ENCODE assay signal across 18 cellular contexts in genomic region chr10:90218846-90219245, GRCh38.
DNase-seq lines count a peak whose midpoint lies in the region; ATAC-seq, FAIRE-seq and TF ChIP-seq lines count a peak whose summit lies in the region.
"Had no signal": no experiment of that assay in that cellular context is flagged by ENCODE, and none has a peak within 500 bp of the region (broad histone marks: within the 10 kb centered on the region; RNA-seq: fewer than 3 reads in every experiment).

No MANE protein-coding gene starts in this region.

- H3K27ac ChIP-seq in keratinocyte (ENCODE audit: control insufficient read depth, insufficient read depth, low read length), result no peak overlapping the region
- H3K27ac ChIP-seq in smooth muscle cell (ENCODE audit: low read depth), result peak overlapping the region; percentile 36

- H3K4me1 Mint-ChIP-seq in Caco-2 (ENCODE audit: low read depth, unreplicated experiment), result peaks cover 10% of the 10 kb centered on the region
- H3K4me1 Mint-ChIP-seq: CD4-positive, alpha-beta memory T cell had no signal

- dilution Hi-C loops in keratinocyte (cut with MboI; ENCODE audit: extremely low pct_ligation_motif_present, low sequenced_read_pairs), result no loop called here

- H3K9me3 ChIP-seq in keratinocyte (ENCODE audit: control insufficient read depth, low read depth, low read length) (peaks cover 2% of the 10 kb centered on the region), smooth muscle cell (replicated peaks; ENCODE audit: low read depth) (no peaks in the 10 kb centered on the region), Caco-2 (no peaks in the 10 kb centered on the region)
- H3K9me3 ChIP-seq: HAP-1 had no signal

- intact Hi-C loops in Caco-2 (cut with micrococcal nuclease; ENCODE audit: unreplicated experiment), result no loop called here

- H3K27me3 ChIP-seq in keratinocyte (ENCODE audit: control insufficient read depth, extremely low read depth, insufficient read depth, low read length) (no peaks in the 10 kb centered on the region), smooth muscle cell (ENCODE audit: low read depth) (no peaks in the 10 kb centered on the region), Caco-2 (replicated peaks; ENCODE audit: control insufficient read depth, insufficient read depth, low read length) (no peaks in the 10 kb centered on the region)

- H3K36me3 Mint-ChIP-seq in Caco-2 (ENCODE audit: insufficient read depth, unreplicated experiment), result no peaks in the 10 kb centered on the region
- H3K36me3 Mint-ChIP-seq: CD4-positive, alpha-beta memory T cell had no signal

- H3K4me1 ChIP-seq in keratinocyte (ENCODE audit: control insufficient read depth, extremely low read depth, insufficient read depth, low read length) (peaks cover 31% of the 10 kb centered on the region), smooth muscle cell (ENCODE audit: low read depth) (peaks cover 6% of the 10 kb centered on the region), Caco-2 (no peaks in the 10 kb centered on the region)
- H3K4me1 ChIP-seq: HAP-1 had no signal

- H3K9ac ChIP-seq in keratinocyte (ENCODE audit: control insufficient read depth, extremely low read depth, insufficient read depth, low read length), result no peak overlapping the region
- H3K9ac ChIP-seq in smooth muscle cell (ENCODE audit: low read depth), result no peak overlapping the region

- H3K27ac Mint-ChIP-seq in Caco-2 (ENCODE audit: unreplicated experiment), result no peak overlapping the region
- H3K27ac Mint-ChIP-seq: CD4-positive, alpha-beta memory T cell; HFFc6 had no signal

- no peak for FAIRE-seq in keratinocyte (lab: Jason Lieb, UNC)
- FAIRE-seq: G401.6, GM12892, GM19239, H54 had no signal

- POLR2A ChIA-PET in Caco-2 (lab: Charles Lee), result no interaction called here

- H3K4me3 ChIP-seq in keratinocyte (ENCODE audit: control insufficient read depth in 2 of 3, extremely low read depth in 1 of 3, insufficient read depth in 2 of 3, low read depth in 1 of 3, low read length in 3 of 3), result no peak overlapping the region
- H3K4me3 ChIP-seq in smooth muscle cell, result no peak overlapping the region
- no peak overlapping the region for H3K4me3 ChIP-seq in Caco-2 (ENCODE audit: low read depth, low read length)
- H3K4me3 ChIP-seq: HAP-1 had no signal

- peaks cover 20% of the 10 kb centered on the region for H3F3A ChIP-seq in smooth muscle cell (ENCODE audit: low read depth)

- H3K36me3 ChIP-seq in keratinocyte (ENCODE audit: control insufficient read depth in 2 of 2, extremely low read depth in 1 of 2, insufficient read depth in 2 of 2, low read length in 2 of 2) (no peaks in the 10 kb centered on the region), smooth muscle cell (ENCODE audit: low read depth) (no peaks in the 10 kb centered on the region), Caco-2 (ENCODE audit: control insufficient read depth, insufficient read depth, low read length) (no peaks in the 10 kb centered on the region)
- H3K36me3 ChIP-seq: HAP-1 had no signal

- H3K4me2 ChIP-seq in keratinocyte (ENCODE audit: control insufficient read depth, extremely low read depth, insufficient read depth, low read depth, low read length) (no peak overlapping the region), smooth muscle cell (no peak overlapping the region)

- DNase-seq in astrocyte of the hippocampus (ENCODE audit: low read depth, low spot score) (peak; percentile 39), keratinocyte (ENCODE audit: low read depth, low spot score) (no peak), smooth muscle cell (lab: John Stamatoyannopoulos, UW; ENCODE audit: unreplicated experiment) (no peak), Caco-2 (no peak)
- DNase-seq: C1 segment of cervical spinal cord; CD4-positive, alpha-beta memory T cell; COR-L47; DMS153; DND-41; GOT3; HFFc6 had no signal

- TF ChIP-seq CTCF in keratinocyte (optimal IDR thresholded peaks at IDR 0.05 in 1 of 3, IDR thresholded peaks at IDR 0.05 in 1 of 3, conservative IDR thresholded peaks at IDR 0.05 in 1 of 3; ENCODE audit: extremely low read depth in 1 of 3, insufficient read depth in 2 of 3, low read length in 3 of 3), result no peak
- no peak for TF ChIP-seq CTCF in smooth muscle cell (IDR thresholded peaks at IDR 0.05; ENCODE audit: borderline replicate concordance, insufficient read depth, poor library complexity, severe bottlenecking)
- no peak for TF ChIP-seq CTCF in Caco-2 (IDR thresholded peaks at IDR 0.05; ENCODE audit: insufficient read depth in 1 of 2, low read depth in 1 of 2, low read length in 1 of 2, severe bottlenecking in 1 of 2, unreplicated experiment in 1 of 2)

- H4K20me1 ChIP-seq in keratinocyte (ENCODE audit: control insufficient read depth, extremely low read depth, insufficient read depth, low read length) (no peaks in the 10 kb centered on the region), smooth muscle cell (ENCODE audit: low read depth) (no peaks in the 10 kb centered on the region)

- no peaks in the 10 kb centered on the region for H3K79me2 ChIP-seq in keratinocyte (ENCODE audit: control insufficient read depth, insufficient read depth, low read length)
- no peaks in the 10 kb centered on the region for H3K79me2 ChIP-seq in smooth muscle cell (ENCODE audit: low read depth)

- ATAC-seq in GM21619 (IDR thresholded peaks at IDR 0.05; ENCODE audit: unreplicated experiment), result no peak
- ATAC-seq in GM19035 (IDR thresholded peaks at IDR 0.05; ENCODE audit: unreplicated experiment), result no peak

- CTCF ChIA-PET in Caco-2 (lab: Charles Lee), result no interaction called here

- no peak overlapping the region for H3K4me3 Mint-ChIP-seq in Caco-2 (ENCODE audit: unreplicated experiment)
- H3K4me3 Mint-ChIP-seq: CD4-positive, alpha-beta memory T cell; HFFc6 had no signal

- no peaks in the 10 kb centered on the region for H3K9me1 ChIP-seq in keratinocyte (ENCODE audit: control insufficient read depth, extremely low read depth, insufficient read depth, low read length)

- no TSS peak for BruUV-seq in Caco-2 (replicated peaks; lab: Mats Ljungman, UMichigan)

- H3K27me3 Mint-ChIP-seq in Caco-2 (ENCODE audit: insufficient read depth, unreplicated experiment), result peaks cover 4% of the 10 kb centered on the region
- H3K27me3 Mint-ChIP-seq: CD4-positive, alpha-beta memory T cell had no signal

- peak overlapping the region; percentile 10 for H2AFZ ChIP-seq in keratinocyte (ENCODE audit: control insufficient read depth, low read length)
- H2AFZ ChIP-seq in smooth muscle cell (ENCODE audit: low read depth), result peak overlapping the region; percentile 61

- no peaks in the 10 kb centered on the region for H3K9me3 Mint-ChIP-seq in Caco-2 (ENCODE audit: unreplicated experiment)
